Comparison of ENCODE assay signal across 1 cellular context in genomic region chr2:100417745-100418090, GRCh38.
TF ChIP-seq lines count a peak whose summit lies in the region.

No MANE protein-coding gene starts in this region.

TF ChIP-seq in K562, 482 proteins besides CTCF, POLR2A, EP300 and RAD21 (continued from another document):
- no peak for TF ChIP-seq E2F8 (IDR thresholded peaks at IDR 0.05; ENCODE audit: low read depth, partially characterized antibody)
- TF ChIP-seq EHMT2 (IDR thresholded peaks at IDR 0.05): no peak
TF ChIP-seq in K562: peak in this region for 19.
